ENCODE assay signal across 9 cellular contexts in genomic region chr6:235763-236360, GRCh38. TPM values are rescaled to one million over a fixed set of nuclear protein-coding genes. Genes with fewer than 3 reads are reported as not detected.
DNase-seq lines count a peak whose midpoint lies in the region; ATAC-seq and TF ChIP-seq lines count a peak whose summit lies in the region.
"Had no signal": no experiment of that assay in that cellular context is flagged by ENCODE, and none has a peak within 500 bp of the region (broad histone marks: within the 10 kb centered on the region; RNA-seq: fewer than 3 reads in every experiment).

No MANE protein-coding gene starts in this region.

- intact Hi-C loops in esophagus squamous epithelium (cut with DNase I) (no loop called here), psoas muscle (cut with DNase I) (no loop called here)

- TF ChIP-seq CTCF in GM12865 (IDR thresholded peaks at IDR 0.05; ENCODE audit: insufficient read depth, low read depth, low read length, missing control alignments) (no peak), WI38 (IDR thresholded peaks at IDR 0.05; ENCODE audit: low read depth, low read length) (no peak), esophagus squamous epithelium (IDR thresholded peaks at IDR 0.05) (no peak), psoas muscle (IDR thresholded peaks at IDR 0.05) (no peak)

- H3K27ac ChIP-seq in esophagus squamous epithelium (peak overlapping the region; percentile 23 to 64 (median 48)), psoas muscle (peak overlapping the region; percentile 61)
- H3K27ac ChIP-seq: SK-N-MC had no signal

- no peaks in the 10 kb centered on the region for H3K27me3 ChIP-seq in esophagus squamous epithelium
- no peaks in the 10 kb centered on the region for H3K27me3 ChIP-seq in psoas muscle (ENCODE audit: insufficient read depth in 3 of 3, low read length in 2 of 3)

- peak overlapping the region; percentile 16 for H3K4me3 ChIP-seq in GM12865 (ENCODE audit: low read depth, low read length)
- peak overlapping the region; percentile 49 for H3K4me3 ChIP-seq in WI38 (ENCODE audit: low read depth, low read length)
- H3K4me3 ChIP-seq in esophagus squamous epithelium = peak overlapping the region in 3 of 4 donors; percentile 26 to 50 (median 31)
- H3K4me3 ChIP-seq in psoas muscle = peak overlapping the region; percentile 40
- H3K4me3 ChIP-seq: SK-N-MC had no signal

- DNase-seq in GM12865 (ENCODE audit: low read depth) (peak; percentile 87), esophagus squamous epithelium (lab: John Stamatoyannopoulos, UW) (no peak), psoas muscle (no peak), DMS79 (lab: John Stamatoyannopoulos, UW) (no peak), Ammon's horn (ENCODE audit: low spot score) (no peak), iPS-NIHi11 (ENCODE audit: low spot score) (no peak)

- no peak for TF ChIP-seq POLR2A in esophagus squamous epithelium (IDR thresholded peaks at IDR 0.05)

- H3K9me3 ChIP-seq in esophagus squamous epithelium = no peaks in the 10 kb centered on the region
- H3K9me3 ChIP-seq in psoas muscle = no peaks in the 10 kb centered on the region

- WGBS in esophagus squamous epithelium, 2 donors = 0% methylated on average over 2 of the region's 2 CpGs
- WGBS in psoas muscle, 3 donors = 6 to 10% (median 8%) methylated on average over 2 of the region's 2 CpGs

- H3K36me3 ChIP-seq in esophagus squamous epithelium = no peaks in the 10 kb centered on the region
- H3K36me3 ChIP-seq in psoas muscle (ENCODE audit: insufficient read depth in 1 of 2, low read depth in 1 of 2) = no peaks in the 10 kb centered on the region

- H3K4me1 ChIP-seq in esophagus squamous epithelium (peaks cover 0 to 15% (median 3%) of the 10 kb centered on the region in 3 donors), psoas muscle (no peaks in the 10 kb centered on the region)

- ATAC-seq in HG02981 (IDR thresholded peaks at IDR 0.05; ENCODE audit: unreplicated experiment) = peak; percentile 66
- ATAC-seq in psoas muscle = no peak

RNA-seq across cellular contexts. Expression of gene DUSP22, which starts 56.4 kb away (rescaled TPM):
- 10 to 100 TPM; 34.2 to 54.6 (median 45.2) TPM for total RNA-seq in esophagus squamous epithelium
- total RNA-seq in psoas muscle = 10 to 100 TPM; 42.5 to 54.4 (median 50.2) TPM
- 10 to 100 TPM; 31.6 to 58.0 (median 49.7) TPM for polyA plus RNA-seq in psoas muscle
